In genomic region chrX:42585842-42586621, GRCh38 we compare ENCODE assay signal across 20 cellular contexts.
"Had no signal": no experiment of that assay in that cellular context is flagged by ENCODE, and none has a peak within 500 bp of the region (broad histone marks: within the 10 kb centered on the region; RNA-seq: fewer than 3 reads in every experiment).

No MANE protein-coding gene starts in this region.

- H3K36me3 ChIP-seq: esophagus muscularis mucosa, neutrophil, right atrium auricular region had no signal

- ATAC-seq: body of pancreas, left cardiac atrium had no signal

- DNase-seq: activated B cell treated with CpG ODN at 0.5 μM for 24 hours; activated CD4-positive, alpha-beta T cell treated with anti-CD3 and anti-CD28 coated beads, Interleukin-2, amount 50 U/mL, for 48 hours; activated CD8-positive, alpha-beta memory T cell treated with anti-CD3 and anti-CD28 coated beads, Interleukin-2, amount 50 U/mL, for 48 hours; activated naive CD4-positive, alpha-beta T cell treated with anti-CD3 and anti-CD28 coated beads, Interleukin-2, amount 50 U/mL, for 16 hours; amniotic stem cell; body of pancreas; cerebellar nuclear complex; dermis blood vessel endothelial cell; glutamatergic neuron; immature natural killer cell; left cardiac atrium; posterior cingulate gyrus; stimulated activated CD4-positive, alpha-beta T cell treated with anti-CD3 and anti-CD28 coated beads, Interleukin-4, amount 100 ng/mL, for 4 hours; trophoblast cell had no signal

- H3K9me3 Mint-ChIP-seq: activated B cell treated with CpG ODN at 0.5 μM for 24 hours had no signal

- H3K4me3 Mint-ChIP-seq: activated B cell treated with CpG ODN at 0.5 μM for 24 hours, immature natural killer cell had no signal

- H3K27ac ChIP-seq: body of pancreas, esophagus muscularis mucosa, neutrophil, right atrium auricular region, skin epidermis had no signal

- H3K27ac Mint-ChIP-seq: activated B cell treated with CpG ODN at 0.5 μM for 24 hours had no signal

- H3K4me1 ChIP-seq: body of pancreas, esophagus muscularis mucosa, right atrium auricular region had no signal

- H3K27me3 Mint-ChIP-seq: activated B cell treated with CpG ODN at 0.5 μM for 24 hours; naive thymus-derived CD8-positive, alpha-beta T cell had no signal

- H3K27me3 ChIP-seq: body of pancreas, esophagus muscularis mucosa, neutrophil, right atrium auricular region had no signal

- H3K4me3 ChIP-seq: body of pancreas, esophagus muscularis mucosa, lung, right atrium auricular region, skin epidermis had no signal

- H3K9me3 ChIP-seq: body of pancreas, neutrophil, right atrium auricular region had no signal
